Comparison of ENCODE assay signal across 1 cellular context in genomic region chr1:172443666-172444453, GRCh38.
TF ChIP-seq lines count a peak whose summit lies in the region.

PIGC (minus strand) TSS chr1:172444069; CDS start chr1:172442622, 1,447 bp downstream.

TF ChIP-seq in H1, 55 proteins besides CTCF, POLR2A, EP300 and RAD21 (continued from another document):
- TF ChIP-seq BCL11A (IDR thresholded peaks at IDR 0.05; ENCODE audit: low read depth in 2 of 2, low read length in 2 of 2) = no peak
- peak; percentile 91 for TF ChIP-seq KDM4A (IDR thresholded peaks at IDR 0.05; ENCODE audit: low read depth, low read length, severe bottlenecking)
- peak; percentile 89 for TF ChIP-seq ASH2L (IDR thresholded peaks at IDR 0.05; ENCODE audit: low read length)
- 0 out of 2 replicates have a peak, but pooled peaks have one; percentile 11 for TF ChIP-seq E2F6 (IDR thresholded peaks at IDR 0.05)
- TF ChIP-seq SP1 (IDR thresholded peaks at IDR 0.05; ENCODE audit: low read depth, low read length) = peak; percentile 40; the same call in 1 of the 2 replicates
- TF ChIP-seq EGR1 (IDR thresholded peaks at IDR 0.05; ENCODE audit: borderline replicate concordance, low read depth, low read length) = peak; percentile 55; the same call in 1 of the 2 replicates
- TF ChIP-seq POLR2AphosphoS5 (IDR thresholded peaks at IDR 0.05; ENCODE audit: low read depth, low read length) = peak; percentile 78; the same call in 1 of the 2 replicates
- peak in 1 of 2 experiments; percentile 77; a peak in 2 of 4 replicates for TF ChIP-seq SIN3A (conservative IDR thresholded peaks at IDR 0.05 in 1 of 2, IDR thresholded peaks at IDR 0.05 in 1 of 2; ENCODE audit: low read depth in 1 of 2, low read length in 2 of 2)
- peak; percentile 33 for TF ChIP-seq MAX (IDR thresholded peaks at IDR 0.05)
- peak; percentile 77 for TF ChIP-seq PHF8 (conservative IDR thresholded peaks at IDR 0.05; ENCODE audit: low read depth, low read length)
- peak; percentile 88 for TF ChIP-seq RBBP5 (IDR thresholded peaks at IDR 0.05; ENCODE audit: borderline replicate concordance, low read depth, low read length)
- no peak for TF ChIP-seq SIX5 (IDR thresholded peaks at IDR 0.05; ENCODE audit: low read depth, low read length)
- no peak for TF ChIP-seq CHD2 (IDR thresholded peaks at IDR 0.05; ENCODE audit: low read length)
